Comparison of ENCODE assay signal across 10 cellular contexts in genomic region chr12:132145334-132145733, GRCh38. TPM values are rescaled to one million over a fixed set of nuclear protein-coding genes. Genes with fewer than 3 reads are reported as not detected.
DNase-seq lines count a peak whose midpoint lies in the region; ATAC-seq, FAIRE-seq and TF ChIP-seq lines count a peak whose summit lies in the region.
"Had no signal": no experiment of that assay in that cellular context is flagged by ENCODE, and none has a peak within 500 bp of the region (broad histone marks: within the 10 kb centered on the region; RNA-seq: fewer than 3 reads in every experiment).

No MANE protein-coding gene starts in this region.

- H3K27me3 ChIP-seq in HCT116 (ENCODE audit: insufficient read depth, low read length) (no peaks in the 10 kb centered on the region), K562 (ENCODE audit: control insufficient read depth in 2 of 2, insufficient read depth in 2 of 2, low read length in 2 of 2) (no peaks in the 10 kb centered on the region), mesendoderm (ENCODE audit: insufficient read depth, low read length, poor library complexity) (no peaks in the 10 kb centered on the region)
- H3K27me3 ChIP-seq: thyroid gland had no signal

- no peak overlapping the region for H2BK5ac ChIP-seq in mesendoderm (ENCODE audit: low read length)

- TF ChIP-seq CTCF in 22Rv1 (IDR thresholded peaks at IDR 0.05) (no peak), HCT116 (IDR thresholded peaks at IDR 0.05 in 2 of 3, conservative IDR thresholded peaks at IDR 0.05 in 1 of 3; ENCODE audit: borderline replicate concordance in 1 of 3, insufficient read depth in 1 of 3, low read depth in 2 of 3, low read length in 2 of 3) (no peak), K562 (IDR thresholded peaks at IDR 0.05 in 2 of 3, conservative IDR thresholded peaks at IDR 0.05 in 1 of 3; ENCODE audit: insufficient read depth in 2 of 3, low read depth in 1 of 3, low read length in 3 of 3) (no peak)

- no peak for DNase-seq in HCT116 (ENCODE audit: low read depth, low spot score)
- DNase-seq in K562 (ENCODE audit: extremely low read depth in 1 of 4, low spot score in 3 of 4): no peak
- no peak for DNase-seq in mesendoderm
- DNase-seq in NK-92 treated with Interleukin-12 subunit alpha and Interleukin-12 subunit beta, amount 100 ng/mL, for 24 hours (lab: John Stamatoyannopoulos, UW): no peak
- DNase-seq in NCI-H2081 (lab: John Stamatoyannopoulos, UW): no peak
- DNase-seq in HK-2 (ENCODE audit: unreplicated experiment): no peak
- DNase-seq in NCI-H82 treated with DMSO at 0.1 percent for 48 hours (lab: John Stamatoyannopoulos, UW; ENCODE audit: unreplicated experiment): no peak

- peaks cover 4% of the 10 kb centered on the region for H3K9me1 ChIP-seq in K562 (ENCODE audit: control insufficient read depth, insufficient read depth, low read length)

- H4K20me1 ChIP-seq in HCT116 (ENCODE audit: insufficient read depth) (no peaks in the 10 kb centered on the region), K562 (replicated peaks; ENCODE audit: control insufficient read depth, insufficient read depth, low read length) (no peaks in the 10 kb centered on the region)

- RAD21 ChIA-PET in HCT116 (lab: Charles Lee; ENCODE audit: low non-redundant PET in 1 of 2, low total read pairs in 2 of 2, uncharacterized antibody in 2 of 2, unreplicated experiment in 2 of 2): no interaction called here

- H3K23ac ChIP-seq in mesendoderm (ENCODE audit: low read length): no peak overlapping the region

- no peak overlapping the region for H3K18ac ChIP-seq in mesendoderm (ENCODE audit: low read length)

- no peaks in the 10 kb centered on the region for H3K9me2 ChIP-seq in HCT116 (ENCODE audit: insufficient read depth)

- no peak for TF ChIP-seq EP300 in K562 (IDR thresholded peaks at IDR 0.05; ENCODE audit: low read length)

- H3K9ac ChIP-seq in HCT116 (ENCODE audit: low read length) (peak overlapping the region; percentile 95), K562 (ENCODE audit: insufficient read depth in 1 of 2, low read depth in 2 of 2, low read length in 2 of 2) (peak overlapping the region; percentile 78 to 98), mesendoderm (ENCODE audit: low read length) (peak overlapping the region; percentile 91)

- H3K9me3 ChIP-seq in HCT116 (ENCODE audit: control insufficient read depth in 1 of 2, insufficient read depth in 1 of 2, low read depth in 1 of 2, low read length in 2 of 2) (no peaks in the 10 kb centered on the region), K562 (replicated peaks; ENCODE audit: control insufficient read depth, insufficient read depth, low read depth, low read length) (no peaks in the 10 kb centered on the region)
- H3K9me3 ChIP-seq: thyroid gland had no signal

- POLR2A ChIA-PET in HCT116 (lab: Charles Lee) (no interaction called here), K562 (lab: Yijun Ruan, JAX) (interaction anchor here (0.6 to 1.3 kb wide), 2 partner anchors 113 to 444 kb away, joined by 3 to 4 read pairs; no protein-coding TSS in a partner anchor)

- H2BK15ac ChIP-seq in mesendoderm (replicated peaks; ENCODE audit: low read depth): no peak overlapping the region

- H3K4me2 ChIP-seq in HCT116 (ENCODE audit: low read length): peak overlapping the region; percentile 84
- peak overlapping the region; percentile 91 for H3K4me2 ChIP-seq in K562 (ENCODE audit: insufficient read depth, low read length)
- H3K4me2 ChIP-seq in mesendoderm (ENCODE audit: low read length): peak overlapping the region; percentile 80

- WGBS in K562 (ENCODE audit: insufficient coverage, low coverage, missing lambda C conversion rate): 57% methylated on average over 7 of the region's 7 CpGs
- no CpG with 5 or more reads among the region's 7 CpGs for WGBS in mesendoderm (ENCODE audit: extremely low coverage, insufficient coverage, low lambda C conversion rate)

- TF ChIP-seq POLR2A in HCT116 (IDR thresholded peaks at IDR 0.05; ENCODE audit: borderline replicate concordance, extremely low read depth, insufficient read depth, insufficient read length): no peak
- no peak for TF ChIP-seq POLR2A in K562 (conservative IDR thresholded peaks at IDR 0.05)

- H2BK120ac ChIP-seq in mesendoderm (ENCODE audit: low read depth, low read length): no peak overlapping the region

- no peak overlapping the region for H2AFZ ChIP-seq in HCT116 (ENCODE audit: low read depth, low read length, poor library complexity, severe bottlenecking)
- H2AFZ ChIP-seq in K562 (ENCODE audit: low read depth, low read length): no peak overlapping the region

- peaks cover 14 to 37% of the 10 kb centered on the region in 2 experiments; a peak in 3 of 4 replicates for H3K36me3 ChIP-seq in HCT116 (ENCODE audit: control insufficient read depth in 1 of 2, insufficient read depth in 2 of 2, low read length in 2 of 2)
- peaks cover 58% of the 10 kb centered on the region; the same call in 2 of the 3 replicates for H3K36me3 ChIP-seq in K562 (ENCODE audit: control insufficient read depth, insufficient read depth, low read length)
- peaks cover 3% of the 10 kb centered on the region for H3K36me3 ChIP-seq in mesendoderm (ENCODE audit: control insufficient read depth, insufficient read depth, low read length)

- no peak for TF ChIP-seq RAD21 in HCT116 (IDR thresholded peaks at IDR 0.05; ENCODE audit: low read depth)
- no peak for TF ChIP-seq RAD21 in K562 (CRISPR knock-in tag; conservative IDR thresholded peaks at IDR 0.05 in 1 of 2, IDR thresholded peaks at IDR 0.05 in 1 of 2)

- H3K79me2 ChIP-seq in HCT116 (ENCODE audit: insufficient read depth, low read length) (peaks cover 64% of the 10 kb centered on the region), K562 (ENCODE audit: control insufficient read depth, insufficient read depth, low read length) (peaks cover 58% of the 10 kb centered on the region), mesendoderm (ENCODE audit: control insufficient read depth, insufficient read depth, low read length) (peaks cover 27% of the 10 kb centered on the region)

- H4K8ac ChIP-seq in mesendoderm (ENCODE audit: low read depth, low read length): no peak overlapping the region

- CTCF ChIA-PET in HCT116 (lab: Charles Lee): no interaction called here
- CTCF ChIA-PET in K562 (lab: Yijun Ruan, JAX; ENCODE audit: low intra/inter-chr PET ratio): no interaction called here

- no peak overlapping the region for H3K4ac ChIP-seq in mesendoderm (ENCODE audit: low read depth, low read length)

- H2AK5ac ChIP-seq in mesendoderm (ENCODE audit: low read length): no peak overlapping the region

- intact Hi-C loops in HCT116 (cut with micrococcal nuclease): no loop called here
- intact Hi-C loops in K562 (cut with micrococcal nuclease): no loop called here

- BruUV-seq in HCT116 (replicated peaks; lab: Mats Ljungman, UMichigan) (no TSS peak), K562 (replicated peaks; lab: Mats Ljungman, UMichigan) (no TSS peak)

- peak overlapping the region; percentile 67; the same call in 1 of the 2 replicates for H3K27ac ChIP-seq in 22Rv1
- H3K27ac ChIP-seq in HCT116 (ENCODE audit: low read depth, low read length): no peak overlapping the region; the same call in 1 of the 2 replicates
- H3K27ac ChIP-seq in K562 (ENCODE audit: extremely low read depth, low read depth, low read length): no peak overlapping the region; the same call in 2 of the 3 replicates
- no peak overlapping the region for H3K27ac ChIP-seq in mesendoderm (ENCODE audit: low read depth, low read length)

- peaks cover 12 to 18% of the 10 kb centered on the region in 2 experiments; a peak in 3 of 4 replicates for H3K4me1 ChIP-seq in HCT116 (ENCODE audit: control insufficient read depth in 1 of 2, insufficient read depth in 2 of 2, low read length in 2 of 2)
- peaks cover 11 to 51% of the 10 kb centered on the region in 2 experiments; a peak in 4 of 5 replicates for H3K4me1 ChIP-seq in K562 (replicated peaks in 1 of 2; ENCODE audit: control insufficient read depth in 2 of 2, insufficient read depth in 2 of 2, low read length in 2 of 2)
- H3K4me1 ChIP-seq in mesendoderm (ENCODE audit: control insufficient read depth, low read depth, low read length): peaks cover 2% of the 10 kb centered on the region

- no peak for ATAC-seq in HCT116
- ATAC-seq in K562: no peak

- in situ Hi-C loops in K562 (cut with MboI): no loop called here

- peak overlapping the region; percentile 96 for H3K56ac ChIP-seq in mesendoderm (ENCODE audit: low read length)

- no peak overlapping the region for H4K5ac ChIP-seq in mesendoderm (ENCODE audit: low read length)

- H3K79me1 ChIP-seq in mesendoderm (ENCODE audit: low read length): peaks cover 24% of the 10 kb centered on the region

- H3K4me3 ChIP-seq in HCT116 (replicated peaks in 1 of 2; ENCODE audit: low read depth in 1 of 2, low read length in 2 of 2) (peak overlapping the region; percentile 94 to 95), K562 (peak overlapping the region; percentile 99), mesendoderm (ENCODE audit: low read length) (no peak overlapping the region)

- FAIRE-seq in K562 (lab: Jason Lieb, UNC): no peak
- FAIRE-seq: TTC549 had no signal

RNA-seq across cellular contexts. Expression of gene NOC4L, which starts 1.1 kb away (rescaled TPM):
- total RNA-seq in HCT116 (2021; ENCODE audit: unreplicated experiment) (47.6 TPM), K562 (2014; rRNA removed) (40.4 and 57.2 TPM in 2 replicates), K562 (2014; rRNA removed; fragmentation: Illumina TruSeq; extraction: Trizol) (3.2 and 4.9 TPM in 2 replicates), K562 (2015; rRNA removed; fragmentation: Illumina TruSeq; extraction: Trizol) (20.1 and 24.6 TPM in 2 replicates), K562 (2021) (77.0 and 78.5 TPM in 2 replicates)
- 33.1 and 36.7 TPM in 2 replicates for polyA plus RNA-seq in HCT116 (2012)
- total RNA-seq in K562 (2011; cell fraction: chromatin; rRNA removed; ENCODE audit: low replicate concordance): 5.1 and 16.0 TPM in 2 replicates
- 19.2 and 20.4 TPM in 2 replicates for total RNA-seq in K562 (2011; cell fraction: nucleolus; rRNA removed)
- total RNA-seq in K562 (2011; cell fraction: nucleoplasm; rRNA removed): 6.3 and 8.9 TPM in 2 replicates
- polyA plus RNA-seq in K562 (2011; rRNA removed) (4.4 and 8.8 TPM in 2 replicates), K562 (2014; fragmentation: Illumina TruSeq; extraction: Trizol) (20.0 and 44.9 TPM in 2 replicates), K562 (2014; fragmentation: Nextera tagmentation; extraction: Ambion mirVana) (1 to 10 TPM; 1.3 to 2.9 TPM), K562 (2014; rRNA removed) (33.7 and 35.5 TPM in 2 replicates)
- 7.3 and 22.0 TPM in 2 replicates for polyA plus RNA-seq in K562 (2011; cell fraction: cytosol; rRNA removed)
- 16.8 and 33.7 TPM in 2 replicates for polyA plus RNA-seq in K562 (2011; cell fraction: nucleus; rRNA removed)
- 38.5 and 46.2 TPM in 2 replicates for polyA plus RNA-seq in K562 (2012)
- polyA minus RNA-seq in K562 (2011; rRNA and poly(A)+ RNA removed): 1.5 and 3.8 TPM in 2 replicates
- polyA minus RNA-seq in K562 (2011; cell fraction: cytosol; rRNA and poly(A)+ RNA removed): 21.0 and 22.6 TPM in 2 replicates
- 7.9 and 9.6 TPM in 2 replicates for polyA minus RNA-seq in K562 (2011; cell fraction: nucleus; rRNA and poly(A)+ RNA removed)
- polyA plus RNA-seq in mesendoderm (2013, experiment 1 of 2): 47.8 TPM
- 47.2 TPM for polyA plus RNA-seq in mesendoderm (2013, experiment 2 of 2)

RNA-seq across cellular contexts. Expression of gene DDX51, which starts 1.2 kb away (rescaled TPM):
- 38.1 TPM for total RNA-seq in HCT116 (2021; ENCODE audit: unreplicated experiment)
- 20.3 and 22.9 TPM in 2 replicates for polyA plus RNA-seq in HCT116 (2012)
- total RNA-seq in K562 (2011; cell fraction: chromatin; rRNA removed; ENCODE audit: low replicate concordance): 67.8 and 193 TPM in 2 replicates
- total RNA-seq in K562 (2011; cell fraction: nucleolus; rRNA removed): 119 and 131 TPM in 2 replicates
- 73.8 and 80.7 TPM in 2 replicates for total RNA-seq in K562 (2011; cell fraction: nucleoplasm; rRNA removed)
- total RNA-seq in K562 (2014; rRNA removed): 13.1 and 17.3 TPM in 2 replicates
- total RNA-seq in K562 (2014; rRNA removed; fragmentation: Illumina TruSeq; extraction: Trizol): 6.3 and 8.0 TPM in 2 replicates
- total RNA-seq in K562 (2015; rRNA removed; fragmentation: Illumina TruSeq; extraction: Trizol): 12.4 TPM in 2 replicates
- 28.9 and 35.9 TPM in 2 replicates for total RNA-seq in K562 (2021)
- polyA plus RNA-seq in K562 (2011; rRNA removed): 11.5 and 16.8 TPM in 2 replicates
- 11.0 and 11.3 TPM in 2 replicates for polyA plus RNA-seq in K562 (2011; cell fraction: cytosol; rRNA removed)
- polyA plus RNA-seq in K562 (2011; cell fraction: nucleus; rRNA removed): 90.6 and 110 TPM in 2 replicates
- 17.8 and 19.0 TPM in 2 replicates for polyA plus RNA-seq in K562 (2012)
- 15.2 and 18.7 TPM in 2 replicates for polyA plus RNA-seq in K562 (2014; fragmentation: Illumina TruSeq; extraction: Trizol)
- polyA plus RNA-seq in K562 (2014; fragmentation: Nextera tagmentation; extraction: Ambion mirVana): 1 to 10 TPM; 1.1 TPM
- polyA plus RNA-seq in K562 (2014; rRNA removed): 30.2 and 30.4 TPM in 2 replicates
- 3.7 and 6.8 TPM in 2 replicates for polyA minus RNA-seq in K562 (2011; rRNA and poly(A)+ RNA removed)
- 5.7 and 7.7 TPM in 2 replicates for polyA minus RNA-seq in K562 (2011; cell fraction: cytosol; rRNA and poly(A)+ RNA removed)
- polyA minus RNA-seq in K562 (2011; cell fraction: nucleus; rRNA and poly(A)+ RNA removed): 27.7 and 30.6 TPM in 2 replicates
- 11.8 TPM for polyA plus RNA-seq in mesendoderm (2013, experiment 1 of 2)
- polyA plus RNA-seq in mesendoderm (2013, experiment 2 of 2): 10.3 TPM
